Comparison of ENCODE assay signal across 23 cellular contexts in genomic region chr4:142420461-142421095, GRCh38.
DNase-seq lines count a peak whose midpoint lies in the region; ATAC-seq, FAIRE-seq and TF ChIP-seq lines count a peak whose summit lies in the region.
"Had no signal": no experiment of that assay in that cellular context is flagged by ENCODE, and none has a peak within 500 bp of the region (broad histone marks: within the 10 kb centered on the region; RNA-seq: fewer than 3 reads in every experiment).

No MANE protein-coding gene starts in this region.

- H3K4me1 Mint-ChIP-seq in Calu3 (ENCODE audit: low read depth, unreplicated experiment) = peaks cover 40% of the 10 kb centered on the region
- peaks cover 58% of the 10 kb centered on the region for H3K4me1 Mint-ChIP-seq in glutamatergic neuron (ENCODE audit: low read depth, unreplicated experiment)
- H3K4me1 Mint-ChIP-seq: B cell had no signal

- intact Hi-C loops in Calu3 (cut with micrococcal nuclease; ENCODE audit: unreplicated experiment) (no loop called here), body of pancreas (cut with DNase I) (no loop called here)

- no peak for TF ChIP-seq CTCF in Calu3 (IDR thresholded peaks at IDR 0.05; ENCODE audit: unreplicated experiment)
- no peak for TF ChIP-seq CTCF in bronchial epithelial cell (IDR thresholded peaks at IDR 0.05; ENCODE audit: insufficient read depth, low read length, severe bottlenecking)
- TF ChIP-seq CTCF in glutamatergic neuron (IDR thresholded peaks at IDR 0.05; ENCODE audit: partially characterized antibody, unreplicated experiment) = no peak
- TF ChIP-seq CTCF in body of pancreas (IDR thresholded peaks at IDR 0.05) = no peak
- no peak for TF ChIP-seq CTCF in coronary artery (IDR thresholded peaks at IDR 0.05)

- H3K27me3 ChIP-seq in bronchial epithelial cell (ENCODE audit: control insufficient read depth, insufficient read depth, low read length) (no peaks in the 10 kb centered on the region), body of pancreas (peaks cover 0 to 3% of the 10 kb centered on the region in 2 donors)
- H3K27me3 ChIP-seq: BLaER1 treated with 17β-estradiol and CSF1 and Interleukin-3, amounts not matched to agents 10 nM and 100 nM had no signal

- H3K27ac ChIP-seq in body of pancreas (no peak overlapping the region), coronary artery (no peak overlapping the region)
- H3K27ac ChIP-seq: BLaER1 treated with 17β-estradiol and CSF1 and Interleukin-3, amounts not matched to agents 10 nM and 100 nM had no signal

- H3K27ac Mint-ChIP-seq in Calu3 (ENCODE audit: unreplicated experiment) (peak overlapping the region; percentile 34), glutamatergic neuron (ENCODE audit: unreplicated experiment) (peak overlapping the region; percentile 96)
- H3K27ac Mint-ChIP-seq: B cell; CD8-positive, alpha-beta T cell; HFFc6 had no signal

- no peak for ATAC-seq in body of pancreas
- ATAC-seq in HG03521 (IDR thresholded peaks at IDR 0.05; ENCODE audit: unreplicated experiment) = no peak
- ATAC-seq: CD8-positive, alpha-beta T cell; HCT116 had no signal

- H3K27me3 Mint-ChIP-seq in Calu3 (ENCODE audit: unreplicated experiment) (no peaks in the 10 kb centered on the region), glutamatergic neuron (ENCODE audit: unreplicated experiment) (peaks cover 4% of the 10 kb centered on the region)
- H3K27me3 Mint-ChIP-seq: B cell had no signal

- no peaks in the 10 kb centered on the region for H3K9me3 Mint-ChIP-seq in Calu3 (ENCODE audit: low read depth, unreplicated experiment)
- H3K9me3 Mint-ChIP-seq in glutamatergic neuron (ENCODE audit: unreplicated experiment) = peaks cover 9% of the 10 kb centered on the region
- H3K9me3 Mint-ChIP-seq: CD8-positive, alpha-beta T cell; HFFc6 had no signal

- H3K9me3 ChIP-seq in body of pancreas = no peaks in the 10 kb centered on the region
- H3K9me3 ChIP-seq: BLaER1 treated with 17β-estradiol and CSF1 and Interleukin-3, amounts not matched to agents 10 nM and 100 nM had no signal

- TF ChIP-seq POLR2A in body of pancreas (IDR thresholded peaks at IDR 0.05) = no peak

- no peaks in the 10 kb centered on the region for H3K4me1 ChIP-seq in body of pancreas

- FAIRE-seq in bronchial epithelial cell (lab: Jason Lieb, UNC) = no peak
- FAIRE-seq: GM12892, GM18507, HTR-8/SVneo had no signal

- WGBS in body of pancreas, 2 donors = 93 to 95% methylated on average over 2 of the region's 2 CpGs

- H3K36me3 Mint-ChIP-seq in Calu3 (ENCODE audit: insufficient read depth, unreplicated experiment) (peaks cover 39% of the 10 kb centered on the region), glutamatergic neuron (ENCODE audit: unreplicated experiment) (no peaks in the 10 kb centered on the region)
- H3K36me3 Mint-ChIP-seq: CD8-positive, alpha-beta T cell had no signal

- CTCF ChIA-PET in Calu3 (lab: Charles Lee) = no interaction called here

- DNase-seq in Calu3 = no peak
- peak; percentile 63 for DNase-seq in LHCN-M2 (ENCODE audit: low read depth)
- peak; percentile 63 for DNase-seq in bronchial epithelial cell (ENCODE audit: low read depth)
- DNase-seq in glutamatergic neuron = no peak
- no peak for DNase-seq in body of pancreas
- DNase-seq in coronary artery (ENCODE audit: low spot score) = no peak
- DNase-seq in NCI-H748 (lab: John Stamatoyannopoulos, UW; ENCODE audit: unreplicated experiment) = no peak
- DNase-seq: CD8-positive, alpha-beta T cell; DMS 273 treated with DMSO at 0.1 percent for 48 hours; DMS53; DND-41; GDM1; GOT3; H7; HFFc6; IMR-90 had no signal

- H3K4me3 Mint-ChIP-seq in Calu3 (ENCODE audit: low read depth, unreplicated experiment) (no peak overlapping the region), glutamatergic neuron (ENCODE audit: unreplicated experiment) (no peak overlapping the region)
- H3K4me3 Mint-ChIP-seq: B cell; CD8-positive, alpha-beta T cell; HFFc6 had no signal

- H3K36me3 ChIP-seq in bronchial epithelial cell (ENCODE audit: control insufficient read depth, insufficient read depth, low read length) (no peaks in the 10 kb centered on the region), body of pancreas (replicated peaks in 1 of 2; ENCODE audit: insufficient read depth in 1 of 2, low read depth in 2 of 2) (no peaks in the 10 kb centered on the region)
- H3K36me3 ChIP-seq: BLaER1 treated with 17β-estradiol and CSF1 and Interleukin-3, amounts not matched to agents 10 nM and 100 nM had no signal

- no TSS peak for BruUV-seq in Calu3 (replicated peaks; lab: Mats Ljungman, UMichigan)

- H3K4me3 ChIP-seq in bronchial epithelial cell (ENCODE audit: low read depth, low read length) (no peak overlapping the region), body of pancreas (no peak overlapping the region), coronary artery (no peak overlapping the region)
- H3K4me3 ChIP-seq: BLaER1 treated with 17β-estradiol and CSF1 and Interleukin-3, amounts not matched to agents 10 nM and 100 nM had no signal

Comparison
In these comparisons a context has a peak if more than half of its experiments do, and no peak if none do; other contexts are left out.
1. DNase-seq: peak in LHCN-M2 (single experiment) and bronchial epithelial cell (single experiment); none in Calu3 (single experiment), glutamatergic neuron (single experiment), body of pancreas (0 of 4), coronary artery (single experiment) and NCI-H748 (single experiment).